Comparison of ENCODE assay signal across 1 cellular context in the genomic region with DNA sequence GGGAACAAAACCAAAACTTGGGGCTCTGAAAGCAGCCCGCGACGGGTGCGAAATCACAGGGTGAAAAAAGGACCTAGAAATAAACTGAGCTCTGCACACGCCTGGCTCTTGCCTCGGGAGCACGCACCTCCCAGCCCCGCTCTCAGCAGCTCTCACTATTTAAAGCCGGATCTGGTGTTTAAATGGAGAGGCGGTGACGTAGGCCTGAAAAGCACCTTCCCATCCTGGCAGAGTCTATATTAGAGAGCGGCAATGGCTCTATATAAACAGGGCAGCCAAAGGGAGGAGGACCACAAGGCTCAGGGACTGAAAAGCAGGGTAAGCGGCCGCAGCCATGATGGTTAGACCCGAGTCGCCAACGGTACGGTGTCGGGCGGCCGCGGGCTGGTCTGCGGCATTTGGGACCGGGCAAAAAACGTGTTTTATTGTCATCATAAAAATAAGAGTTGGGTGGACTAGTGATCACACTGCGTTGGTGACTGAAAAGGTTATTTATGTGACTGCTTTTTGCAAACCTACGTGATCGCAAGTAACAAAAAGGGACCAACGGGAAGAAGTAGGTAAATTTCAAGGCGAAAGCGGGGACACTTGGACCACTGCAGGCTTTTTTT.
A peak's percentile ranks its signal among the peaks of the same experiment; 100 is the strongest.
TF ChIP-seq lines count a peak whose summit lies in the region.

No MANE protein-coding gene starts in this region.

TF ChIP-seq in WTC11, 78 proteins besides CTCF, POLR2A, EP300 and RAD21 (continued from another document):
- TF ChIP-seq EMX1 (CRISPR knock-in tag; IDR thresholded peaks at IDR 0.05), result 0 out of 2 replicates have a peak, but pooled peaks have one; percentile 52
